Comparison of ENCODE assay signal across 1 cellular context in the genomic region with DNA sequence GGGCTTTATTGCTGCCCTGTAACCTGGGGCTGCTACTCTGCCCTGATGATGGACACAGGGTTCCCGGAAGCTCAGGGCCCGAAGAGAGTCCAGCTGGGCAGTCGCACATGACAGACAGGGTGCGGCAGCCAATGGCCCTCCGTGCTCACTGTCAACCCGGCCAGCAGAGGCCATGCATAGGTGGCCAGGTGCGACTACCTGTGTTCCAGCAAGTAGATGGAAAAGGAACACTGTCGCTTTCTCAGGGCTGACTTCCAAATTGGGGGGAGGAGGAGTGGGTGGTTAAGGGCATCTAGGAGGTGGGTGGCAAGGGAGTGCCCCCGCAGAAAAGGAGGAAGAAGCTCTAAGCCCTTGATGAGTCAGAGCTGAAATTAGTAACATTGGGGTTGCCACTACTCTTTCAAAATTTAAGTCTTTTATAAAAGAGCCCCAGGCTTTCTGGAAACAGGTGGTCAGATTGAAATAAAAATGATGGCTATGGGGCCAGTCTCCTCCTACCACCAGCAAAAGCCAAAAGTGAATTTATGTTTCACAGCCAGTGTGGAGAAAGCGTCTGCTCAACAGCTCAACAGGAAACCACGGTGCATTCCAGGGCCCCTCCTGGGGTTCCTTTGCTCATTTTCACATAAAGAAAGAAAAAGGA.
TF ChIP-seq lines count a peak whose summit lies in the region.

No MANE protein-coding gene starts in this region.

TF ChIP-seq in HepG2, 621 proteins besides CTCF, POLR2A, EP300 and RAD21:
- TF ChIP-seq, protein P1, sequence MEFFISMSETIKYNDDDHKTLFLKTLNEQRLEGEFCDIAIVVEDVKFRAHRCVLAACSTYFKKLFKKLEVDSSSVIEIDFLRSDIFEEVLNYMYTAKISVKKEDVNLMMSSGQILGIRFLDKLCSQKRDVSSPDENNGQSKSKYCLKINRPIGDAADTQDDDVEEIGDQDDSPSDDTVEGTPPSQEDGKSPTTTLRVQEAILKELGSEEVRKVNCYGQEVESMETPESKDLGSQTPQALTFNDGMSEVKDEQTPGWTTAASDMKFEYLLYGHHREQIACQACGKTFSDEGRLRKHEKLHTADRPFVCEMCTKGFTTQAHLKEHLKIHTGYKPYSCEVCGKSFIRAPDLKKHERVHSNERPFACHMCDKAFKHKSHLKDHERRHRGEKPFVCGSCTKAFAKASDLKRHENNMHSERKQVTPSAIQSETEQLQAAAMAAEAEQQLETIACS (CRISPR knock-in tag; IDR thresholded peaks at IDR 0.05) = no peak
- peak; percentile 14; the same call in 1 of the 2 replicates for TF ChIP-seq GABPB1 (CRISPR knock-in tag; IDR thresholded peaks at IDR 0.05)
